ENCODE assay signal across 9 cellular contexts in the genomic region with DNA sequence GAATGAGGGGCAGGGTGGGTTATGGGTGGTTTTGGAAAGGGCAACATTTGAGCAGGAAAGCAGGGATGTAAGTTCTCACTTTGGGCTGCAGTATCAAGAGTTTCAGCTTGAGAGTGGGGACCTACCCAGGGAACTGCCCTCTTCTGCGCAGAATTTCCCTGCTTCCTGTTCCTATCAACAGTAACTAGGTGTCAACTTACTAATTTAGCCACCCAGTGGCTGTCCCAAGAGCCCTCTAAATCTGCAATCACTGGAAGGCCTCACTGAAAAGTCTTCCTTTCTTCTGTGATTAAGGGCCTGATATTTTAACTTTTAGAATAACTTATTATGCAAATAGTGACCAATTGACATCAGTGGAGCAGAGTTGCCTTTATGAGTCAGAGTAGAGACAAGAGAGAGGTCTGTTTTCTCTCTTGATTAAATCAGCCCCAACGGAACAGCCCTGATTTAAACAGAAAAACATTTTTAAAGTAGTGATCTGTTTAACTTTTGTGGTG.
DNase-seq lines count a peak whose midpoint lies in the region; ATAC-seq, FAIRE-seq and TF ChIP-seq lines count a peak whose summit lies in the region.
"Had no signal": no experiment of that assay in that cellular context is flagged by ENCODE, and none has a peak within 500 bp of the region (broad histone marks: within the 10 kb centered on the region; RNA-seq: fewer than 3 reads in every experiment).

No MANE protein-coding gene starts in this region.

- TF ChIP-seq CTCF in cardiac fibroblast (IDR thresholded peaks at IDR 0.05; ENCODE audit: low read depth, low read length) (no peak), stomach (IDR thresholded peaks at IDR 0.05) (no peak), glutamatergic neuron (IDR thresholded peaks at IDR 0.05; ENCODE audit: partially characterized antibody, unreplicated experiment) (no peak)

- H3K4me3 ChIP-seq in cardiac fibroblast (replicated peaks in 1 of 2; ENCODE audit: low read depth in 2 of 2, low read length in 2 of 2): no peak overlapping the region
- H3K4me3 ChIP-seq in stomach: no peak overlapping the region
- H3K4me3 ChIP-seq: pancreas had no signal

- TF ChIP-seq POLR2A in GM12892 (IDR thresholded peaks at IDR 0.05; ENCODE audit: low read depth, low read length) (no peak), stomach (IDR thresholded peaks at IDR 0.05) (no peak)

- H3K36me3 ChIP-seq in KOPT-K1 (ENCODE audit: insufficient read depth, low read length): no peaks in the 10 kb centered on the region
- no peaks in the 10 kb centered on the region for H3K36me3 ChIP-seq in stomach
- H3K36me3 ChIP-seq: pancreas had no signal

- H3K4me1 Mint-ChIP-seq in glutamatergic neuron (ENCODE audit: low read depth, unreplicated experiment): no peaks in the 10 kb centered on the region

- intact Hi-C loops in stomach (cut with DNase I; ENCODE audit: low total_unique reads): no loop called here

- H3K9me3 Mint-ChIP-seq in glutamatergic neuron (ENCODE audit: unreplicated experiment): no peaks in the 10 kb centered on the region

- peaks cover 20 to 55% (median 44%) of the 10 kb centered on the region in 4 donors for H3K4me1 ChIP-seq in stomach

- no peak overlapping the region for H3K27ac Mint-ChIP-seq in glutamatergic neuron (ENCODE audit: unreplicated experiment)

- H3K27me3 Mint-ChIP-seq in glutamatergic neuron (ENCODE audit: unreplicated experiment): no peaks in the 10 kb centered on the region

- TF ChIP-seq EP300 in stomach (IDR thresholded peaks at IDR 0.05): no peak

- H3K9me3 ChIP-seq in KOPT-K1 (ENCODE audit: insufficient read depth, low read length, poor library complexity, severe bottlenecking) (peaks cover 5% of the 10 kb centered on the region), stomach (no peaks in the 10 kb centered on the region)
- H3K9me3 ChIP-seq: pancreas had no signal

- peak overlapping the region; percentile 46 for H3K27ac ChIP-seq in KOPT-K1 (ENCODE audit: low read depth, low read length, poor library complexity, severe bottlenecking)
- peak overlapping the region; percentile 11 to 72 (median 33) for H3K27ac ChIP-seq in stomach
- H3K27ac ChIP-seq: pancreas had no signal

- H3K4me3 Mint-ChIP-seq in glutamatergic neuron (ENCODE audit: unreplicated experiment): no peak overlapping the region

- peak; percentile 82 for ATAC-seq in GM21717 (IDR thresholded peaks at IDR 0.05; ENCODE audit: unreplicated experiment)

- peaks cover 5% of the 10 kb centered on the region for H3K36me3 Mint-ChIP-seq in glutamatergic neuron (ENCODE audit: unreplicated experiment)

- H3K27me3 ChIP-seq in stomach: no peaks in the 10 kb centered on the region
- H3K27me3 ChIP-seq: pancreas had no signal

- FAIRE-seq in GM12892 (lab: Jason Lieb, UNC): peak; percentile 70
- FAIRE-seq: pancreas had no signal

- DNase-seq in GM12892 (ENCODE audit: insufficient read length) (no peak), cardiac fibroblast (ENCODE audit: low read depth in 2 of 2) (peak; percentile 69 to 70), stomach (no peak), DMS114 treated with DMSO at 0.1 percent for 48 hours (lab: John Stamatoyannopoulos, UW; ENCODE audit: unreplicated experiment) (no peak), glutamatergic neuron (no peak), SW 1271 (lab: John Stamatoyannopoulos, UW) (no peak)
- DNase-seq: pancreas had no signal

- 23 to 46% (median 32%) methylated on average over 2 of the region's 2 CpGs for WGBS in stomach, 5 donors

Comparison
In these comparisons a context has a peak if more than half of its experiments do, and no peak if none do; other contexts are left out.
1. DNase-seq: peak in cardiac fibroblast (2 of 2); none in GM12892 (single experiment), stomach (single experiment), DMS114 treated with DMSO at 0.1 percent for 48 hours (single experiment), glutamatergic neuron (single experiment) and SW 1271 (0 of 2).